ENCODE assay signal across 27 cellular contexts in the genomic region with DNA sequence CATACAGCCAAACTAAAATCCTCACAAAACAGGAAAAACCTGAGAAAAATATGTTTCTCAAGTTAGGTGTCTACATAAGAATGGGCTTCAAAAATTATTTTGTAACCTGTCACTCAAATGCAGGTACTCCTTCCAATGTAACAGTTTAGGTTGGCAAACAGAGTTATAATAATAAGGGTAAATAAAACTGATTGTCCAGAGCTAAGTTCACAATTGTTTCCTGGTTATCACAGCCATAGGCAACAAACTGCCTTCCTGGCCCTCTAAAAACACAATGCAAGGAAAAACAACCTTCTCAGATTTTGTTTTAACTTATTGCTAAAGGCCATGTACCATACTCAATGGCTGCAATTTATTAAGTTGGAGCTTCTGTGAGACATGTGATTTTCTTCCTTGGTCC.
"Had no signal": no experiment of that assay in that cellular context is flagged by ENCODE, and none has a peak within 500 bp of the region (broad histone marks: within the 10 kb centered on the region; RNA-seq: fewer than 3 reads in every experiment).

No MANE protein-coding gene starts in this region.

- H3K4me2 ChIP-seq: neural progenitor cell had no signal

- H3K4me1 ChIP-seq: neural progenitor cell, parathyroid adenoma, right lobe of liver, testis, transverse colon, uterus had no signal

- FAIRE-seq: small intestine had no signal

- H2AFZ ChIP-seq: neural progenitor cell, parathyroid adenoma had no signal

- H3K36me3 ChIP-seq: neural progenitor cell, ovary, uterus had no signal

- H3K27ac ChIP-seq: neural progenitor cell, ovary, parathyroid adenoma, psoas muscle, right lobe of liver, suprapubic skin, testis, thyroid gland, transverse colon, upper lobe of right lung had no signal

- H3K9ac ChIP-seq: neural progenitor cell, parathyroid adenoma had no signal

- DNase-seq: naive thymus-derived CD4-positive, alpha-beta T cell; natural killer cell; occipital lobe; ovary; posterior cingulate gyrus; psoas muscle; right cardiac atrium; right lobe of liver; sigmoid colon; small intestine; stimulated activated CD4-positive, alpha-beta T cell treated with anti-CD3 and anti-CD28 coated beads, Interleukin-15, amount 100 ng/mL, for 24 hours; stimulated activated CD4-positive, alpha-beta T cell treated with anti-CD3 and anti-CD28 coated beads, Interleukin-2, amount 100 ng/mL, for 24 hours; stimulated activated CD4-positive, alpha-beta T cell treated with anti-CD3 and anti-CD28 coated beads, Interleukin-2, amount 100 ng/mL, for 48 hours; stimulated activated CD4-positive, alpha-beta T cell treated with anti-CD3 and anti-CD28 coated beads, Interleukin-4, amount 100 ng/mL, for 24 hours; stimulated activated naive CD4-positive, alpha-beta T cell; stimulated activated naive CD8-positive, alpha-beta T cell treated with anti-CD3 and anti-CD28 coated beads, Interleukin-15, amount 100 ng/mL, for 72 hours; stimulated activated naive CD8-positive, alpha-beta T cell treated with anti-CD3 and anti-CD28 coated beads, Interleukin-15, Interleukin-2, amounts not matched to agents 100 U/mL and 50 U/mL, for 24 hours; substantia nigra; testis; thyroid gland; transverse colon; upper lobe of right lung; uterus had no signal

- ATAC-seq: naive thymus-derived CD4-positive, alpha-beta T cell; natural killer cell; psoas muscle; right cardiac atrium; right lobe of liver; stimulated activated memory B cell treated with anti-CD40 and anti-IgM and Interleukin-4, amounts not matched to agents 10 μg/mL and 1 μg/mL and 100 μg/mL, for 72 hours; stimulated activated naive CD8-positive, alpha-beta T cell treated with anti-CD3 and anti-CD28 coated beads, Interleukin-15, amount 100 ng/mL, for 72 hours; stimulated activated naive CD8-positive, alpha-beta T cell treated with anti-CD3 and anti-CD28 coated beads, Interleukin-15, Interleukin-2, amounts not matched to agents 100 U/mL and 50 U/mL, for 24 hours; upper lobe of right lung had no signal

- H3K4me3 ChIP-seq: neural progenitor cell, ovary, psoas muscle, right lobe of liver, sigmoid colon, suprapubic skin, testis, thyroid gland, transverse colon, upper lobe of right lung, uterus had no signal

- H3K27me3 ChIP-seq: neural progenitor cell, ovary, right lobe of liver, sigmoid colon, suprapubic skin, testis, thyroid gland, transverse colon, upper lobe of right lung, uterus had no signal

- H3K79me2 ChIP-seq: parathyroid adenoma had no signal

- H3K9me3 ChIP-seq: ovary, psoas muscle, right lobe of liver, sigmoid colon, suprapubic skin, testis, thyroid gland, transverse colon, upper lobe of right lung, uterus had no signal
